8 cellular contexts compared by ENCODE assay signal in genomic region chr17:1647802-1648581, GRCh38. TPM values are rescaled to one million over a fixed set of nuclear protein-coding genes. Genes with fewer than 3 reads are reported as not detected.
DNase-seq lines count a peak whose midpoint lies in the region; ATAC-seq, FAIRE-seq and TF ChIP-seq lines count a peak whose summit lies in the region.

No MANE protein-coding gene starts in this region.

- DNase-seq in D341Med (ENCODE audit: low spot score) (peak; percentile 48), HTR-8/SVneo (ENCODE audit: insufficient read length, low spot score) (no peak), K562 (ENCODE audit: extremely low read depth in 1 of 4, low spot score in 3 of 4) (peak in 3 of 4 experiments; percentile 29 to 40 (median 32)), kidney (peak; percentile 81)

- H3K27ac ChIP-seq in K562 (ENCODE audit: extremely low read depth, low read depth, low read length) (peak overlapping the region; percentile 74), kidney (ENCODE audit: low read depth in 2 of 2, low read length in 2 of 2) (peak overlapping the region; percentile 74), temporal lobe (ENCODE audit: low read depth, low read length) (peak overlapping the region; percentile 69)

- peak overlapping the region; percentile 74; the same call in 1 of the 2 replicates for H2AFZ ChIP-seq in K562 (ENCODE audit: low read depth, low read length)

- H3K27me3 ChIP-seq in K562 (ENCODE audit: control insufficient read depth in 2 of 2, insufficient read depth in 2 of 2, low read length in 2 of 2), result no peaks in the 10 kb centered on the region

- BruUV-seq in K562 (replicated peaks; lab: Mats Ljungman, UMichigan), result no TSS peak

- H3K9ac ChIP-seq in K562 (ENCODE audit: insufficient read depth in 1 of 2, low read depth in 2 of 2, low read length in 2 of 2) (peak overlapping the region; percentile 84 to 97), kidney (ENCODE audit: low read length in 2 of 2) (peak overlapping the region; percentile 46 to 60)

- H4K20me1 ChIP-seq in K562 (replicated peaks; ENCODE audit: control insufficient read depth, insufficient read depth, low read length), result 0 out of 2 replicates have a peak, but pooled peaks cover 2% of the 10 kb centered on the region

- H3K4me2 ChIP-seq in K562 (ENCODE audit: insufficient read depth, low read length), result peak overlapping the region; percentile 84

- no peaks in the 10 kb centered on the region for H3K9me3 ChIP-seq in K562 (replicated peaks; ENCODE audit: control insufficient read depth, insufficient read depth, low read depth, low read length)
- no peaks in the 10 kb centered on the region for H3K9me3 ChIP-seq in kidney (ENCODE audit: control insufficient read depth in 1 of 2, low read length in 2 of 2)

- H3K36me3 ChIP-seq in K562 (ENCODE audit: control insufficient read depth, insufficient read depth, low read length) (peaks cover 49% of the 10 kb centered on the region), kidney (ENCODE audit: control insufficient read depth in 1 of 2, insufficient read depth in 2 of 2, low read length in 2 of 2) (peaks cover 25 to 29% of the 10 kb centered on the region in 2 donors)

- H3K4me1 ChIP-seq in K562 (replicated peaks in 1 of 2; ENCODE audit: control insufficient read depth in 2 of 2, insufficient read depth in 2 of 2, low read length in 2 of 2) (peaks cover 21 to 68% of the 10 kb centered on the region in 2 experiments), kidney (ENCODE audit: control insufficient read depth in 1 of 2, insufficient read depth in 1 of 2, low read depth in 1 of 2, low read length in 2 of 2) (peaks cover 30 to 47% of the 10 kb centered on the region in 2 donors)

- WGBS in K562 (ENCODE audit: insufficient coverage, low coverage, missing lambda C conversion rate), result 28% methylated on average over 14 of the region's 29 CpGs

- intact Hi-C loops in K562 (cut with micrococcal nuclease) (no loop called here), kidney (cut with DNase I) (no loop called here)

- H3K79me2 ChIP-seq in K562 (ENCODE audit: control insufficient read depth, insufficient read depth, low read length), result peaks cover 12% of the 10 kb centered on the region; the same call in 2 of the 3 replicates

- POLR2A ChIA-PET in K562 (lab: Yijun Ruan, JAX), result interaction anchor here (0.8 to 2.8 kb wide), 4 partner anchors 10 to 21 kb away, joined by 3 to 15 read pairs (median 9); no protein-coding TSS in a partner anchor

- TF ChIP-seq POLR2A in K562 (conservative IDR thresholded peaks at IDR 0.05), result no peak
- no peak for TF ChIP-seq POLR2A in GM18505 (IDR thresholded peaks at IDR 0.05; ENCODE audit: borderline replicate concordance, extremely low read depth, insufficient read depth, insufficient read length)

- peak in 1 of 3 experiments; percentile 41; a peak in 2 of 6 replicates for TF ChIP-seq CTCF in K562 (IDR thresholded peaks at IDR 0.05 in 2 of 3, conservative IDR thresholded peaks at IDR 0.05 in 1 of 3; ENCODE audit: insufficient read depth in 2 of 3, low read depth in 1 of 3, low read length in 3 of 3)
- TF ChIP-seq CTCF in kidney (IDR thresholded peaks at IDR 0.05; ENCODE audit: borderline replicate concordance, extremely low read depth, insufficient read depth), result no peak

- no peak for TF ChIP-seq EP300 in K562 (IDR thresholded peaks at IDR 0.05; ENCODE audit: low read length)

- in situ Hi-C loops in K562 (cut with MboI), result no loop called here

- no peaks in the 10 kb centered on the region for H3K9me1 ChIP-seq in K562 (ENCODE audit: control insufficient read depth, insufficient read depth, low read length)

- peak overlapping the region; percentile 55 for H3K4me3 ChIP-seq in K562
- H3K4me3 ChIP-seq in kidney (ENCODE audit: low read length in 2 of 2), result peak overlapping the region; percentile 6 to 60

- TF ChIP-seq RAD21 in K562 (CRISPR knock-in tag; conservative IDR thresholded peaks at IDR 0.05 in 1 of 2, IDR thresholded peaks at IDR 0.05 in 1 of 2), result no peak

- FAIRE-seq in HTR-8/SVneo (lab: Jason Lieb, UNC) (peak; percentile 31), K562 (lab: Jason Lieb, UNC) (peak; percentile 32), kidney (lab: Jason Lieb, UNC) (no peak)

- ATAC-seq in K562 (no peak), GM21717 (IDR thresholded peaks at IDR 0.05; ENCODE audit: unreplicated experiment) (no peak), GM18505 (IDR thresholded peaks at IDR 0.05; ENCODE audit: unreplicated experiment) (no peak), GM21526 (IDR thresholded peaks at IDR 0.05; ENCODE audit: low FRiP score, unreplicated experiment) (no peak)

- CTCF ChIA-PET in K562 (lab: Yijun Ruan, JAX; ENCODE audit: low intra/inter-chr PET ratio), result interaction anchor here (0.6 to 1.5 kb wide), 2 partner anchors 73 to 256 kb away, joined by 6 to 8 read pairs; no protein-coding TSS in a partner anchor

RNA-seq across cellular contexts. Expression of gene RILP, which starts 1.7 kb away (rescaled TPM):
- 15.7 and 47.1 TPM in 2 replicates for total RNA-seq in K562 (2011; cell fraction: chromatin; rRNA removed; ENCODE audit: low replicate concordance)
- total RNA-seq in K562 (2011; cell fraction: nucleolus; rRNA removed), result 41.4 and 44.9 TPM in 2 replicates
- total RNA-seq in K562 (2011; cell fraction: nucleoplasm; rRNA removed), result 19.0 and 24.0 TPM in 2 replicates
- 54.9 and 66.3 TPM in 2 replicates for total RNA-seq in K562 (2014; rRNA removed)
- 14.1 and 15.3 TPM in 2 replicates for total RNA-seq in K562 (2014; rRNA removed; fragmentation: Illumina TruSeq; extraction: Trizol)
- total RNA-seq in K562 (2015; rRNA removed; fragmentation: Illumina TruSeq; extraction: Trizol), result 27.8 and 27.9 TPM in 2 replicates
- total RNA-seq in K562 (2021), result 41.3 and 45.4 TPM in 2 replicates
- polyA plus RNA-seq in K562 (2011; rRNA removed), result 22.8 and 23.0 TPM in 2 replicates
- polyA plus RNA-seq in K562 (2011; cell fraction: cytosol; rRNA removed), result 18.3 and 40.5 TPM in 2 replicates
- 40.5 and 69.5 TPM in 2 replicates for polyA plus RNA-seq in K562 (2011; cell fraction: nucleus; rRNA removed)
- polyA plus RNA-seq in K562 (2012), result 30.0 and 68.3 TPM in 2 replicates
- polyA plus RNA-seq in K562 (2014; fragmentation: Illumina TruSeq; extraction: Trizol), result 29.9 and 40.4 TPM in 2 replicates
- polyA plus RNA-seq in K562 (2014; fragmentation: Nextera tagmentation; extraction: Ambion mirVana), result 1 to 10 TPM in 1 of 2 experiments, under 1 TPM in 1; 0.75 to 2.2 TPM
- 43.4 and 46.6 TPM in 2 replicates for polyA plus RNA-seq in K562 (2014; rRNA removed)
- polyA minus RNA-seq in K562 (2011; rRNA and poly(A)+ RNA removed), result 6.7 and 9.9 TPM in 2 replicates
- polyA minus RNA-seq in K562 (2011; cell fraction: cytosol; rRNA and poly(A)+ RNA removed), result 13.5 and 15.9 TPM in 2 replicates
- polyA minus RNA-seq in K562 (2011; cell fraction: nucleus; rRNA and poly(A)+ RNA removed), result 11.6 and 14.0 TPM in 2 replicates
- 17.1 TPM for total RNA-seq in kidney
- polyA plus RNA-seq in kidney (ENCODE audit: insufficient read depth, low read depth, low replicate concordance), result 26.6 TPM
- 2.2 TPM for total RNA-seq in temporal lobe

RNA-seq across cellular contexts. Expression of gene SCARF1, which starts 2.5 kb away (rescaled TPM):
- 3.7 and 12.1 TPM in 2 replicates for total RNA-seq in K562 (2011; cell fraction: chromatin; rRNA removed; ENCODE audit: low replicate concordance)
- 6.1 and 10.0 TPM in 2 replicates for total RNA-seq in K562 (2011; cell fraction: nucleolus; rRNA removed)
- 5.3 and 5.6 TPM in 2 replicates for total RNA-seq in K562 (2011; cell fraction: nucleoplasm; rRNA removed)
- 0.57 and 0.95 TPM in 2 replicates for total RNA-seq in K562 (2014; rRNA removed)
- total RNA-seq in K562 (2014; rRNA removed; fragmentation: Illumina TruSeq; extraction: Trizol), result 0.19 and 0.36 TPM in 2 replicates
- total RNA-seq in K562 (2015; rRNA removed; fragmentation: Illumina TruSeq; extraction: Trizol), result 0.75 and 0.94 TPM in 2 replicates
- 1.0 and 1.5 TPM in 2 replicates for total RNA-seq in K562 (2021)
- 0.63 and 1.0 TPM in 2 replicates for polyA plus RNA-seq in K562 (2011; rRNA removed)
- 0.62 and 1.4 TPM in 2 replicates for polyA plus RNA-seq in K562 (2011; cell fraction: cytosol; rRNA removed)
- 5.9 and 9.9 TPM in 2 replicates for polyA plus RNA-seq in K562 (2011; cell fraction: nucleus; rRNA removed)
- 1.3 and 6.9 TPM in 2 replicates for polyA plus RNA-seq in K562 (2012)
- polyA plus RNA-seq in K562 (2014; fragmentation: Illumina TruSeq; extraction: Trizol), result 0.16 and 0.44 TPM in 2 replicates
- under 1 TPM; 0.04 to 0.08 TPM for polyA plus RNA-seq in K562 (2014; fragmentation: Nextera tagmentation; extraction: Ambion mirVana)
- 0.80 and 2.1 TPM in 2 replicates for polyA plus RNA-seq in K562 (2014; rRNA removed)
- polyA minus RNA-seq in K562 (2011; rRNA and poly(A)+ RNA removed), result 0.09 and 0.25 TPM in 2 replicates
- 0.67 and 1.0 TPM in 2 replicates for polyA minus RNA-seq in K562 (2011; cell fraction: cytosol; rRNA and poly(A)+ RNA removed)
- 1.6 and 1.9 TPM in 2 replicates for polyA minus RNA-seq in K562 (2011; cell fraction: nucleus; rRNA and poly(A)+ RNA removed)
- total RNA-seq in kidney, result 20.1 TPM
- 7.0 TPM for polyA plus RNA-seq in kidney (ENCODE audit: insufficient read depth, low read depth, low replicate concordance)
- 2.5 TPM for total RNA-seq in temporal lobe

RNA-seq across cellular contexts. Expression of gene SLC43A2, which starts 19.4 kb away (rescaled TPM):
- total RNA-seq in K562 (2011; cell fraction: chromatin; rRNA removed; ENCODE audit: low replicate concordance), result 20.6 and 51.1 TPM in 2 replicates
- total RNA-seq in K562 (2011; cell fraction: nucleolus; rRNA removed), result 34.0 and 41.2 TPM in 2 replicates
- total RNA-seq in K562 (2011; cell fraction: nucleoplasm; rRNA removed), result 21.8 and 28.6 TPM in 2 replicates
- total RNA-seq in K562 (2014; rRNA removed) (6.2 and 6.6 TPM in 2 replicates), K562 (2014; rRNA removed; fragmentation: Illumina TruSeq; extraction: Trizol) (2.9 and 3.4 TPM in 2 replicates), K562 (2015; rRNA removed; fragmentation: Illumina TruSeq; extraction: Trizol) (2.5 TPM in 2 replicates), K562 (2021) (9.4 and 10.2 TPM in 2 replicates), kidney (48.9 TPM), temporal lobe (11.8 TPM)
- polyA plus RNA-seq in K562 (2011; rRNA removed) (4.2 and 9.0 TPM in 2 replicates), K562 (2014; fragmentation: Illumina TruSeq; extraction: Trizol) (3.6 and 6.5 TPM in 2 replicates), K562 (2014; fragmentation: Nextera tagmentation; extraction: Ambion mirVana) (under 1 TPM; 0.03 to 0.04 TPM), K562 (2014; rRNA removed) (5.8 and 6.4 TPM in 2 replicates), kidney (ENCODE audit: insufficient read depth, low read depth, low replicate concordance) (60.4 TPM)
- polyA plus RNA-seq in K562 (2011; cell fraction: cytosol; rRNA removed), result 5.7 and 11.9 TPM in 2 replicates
- 5.7 and 7.6 TPM in 2 replicates for polyA plus RNA-seq in K562 (2011; cell fraction: nucleus; rRNA removed)
- 5.3 and 6.5 TPM in 2 replicates for polyA plus RNA-seq in K562 (2012)
- polyA minus RNA-seq in K562 (2011; rRNA and poly(A)+ RNA removed), result 5.2 and 7.1 TPM in 2 replicates
- 5.4 and 11.7 TPM in 2 replicates for polyA minus RNA-seq in K562 (2011; cell fraction: cytosol; rRNA and poly(A)+ RNA removed)
- polyA minus RNA-seq in K562 (2011; cell fraction: nucleus; rRNA and poly(A)+ RNA removed), result 7.9 TPM in 2 replicates

RNA-seq across cellular contexts. Expression of gene PRPF8, which starts 36.7 kb away (rescaled TPM):
- total RNA-seq in K562 (2011; cell fraction: chromatin; rRNA removed; ENCODE audit: low replicate concordance), result 654 and 969 TPM in 2 replicates
- 322 and 340 TPM in 2 replicates for total RNA-seq in K562 (2011; cell fraction: nucleolus; rRNA removed)
- 351 and 363 TPM in 2 replicates for total RNA-seq in K562 (2011; cell fraction: nucleoplasm; rRNA removed)
- total RNA-seq in K562 (2014; rRNA removed) (85.9 and 111 TPM in 2 replicates), K562 (2014; rRNA removed; fragmentation: Illumina TruSeq; extraction: Trizol) (64.3 and 72.1 TPM in 2 replicates), K562 (2015; rRNA removed; fragmentation: Illumina TruSeq; extraction: Trizol) (64.6 and 74.2 TPM in 2 replicates), K562 (2021) (278 and 294 TPM in 2 replicates), kidney (236 TPM), temporal lobe (132 TPM)
- polyA plus RNA-seq in K562 (2011; rRNA removed) (64.3 and 160 TPM in 2 replicates), K562 (2014; fragmentation: Illumina TruSeq; extraction: Trizol) (208 and 224 TPM in 2 replicates), K562 (2014; fragmentation: Nextera tagmentation; extraction: Ambion mirVana) (100 to 1,000 TPM; 128 to 174 TPM), K562 (2014; rRNA removed) (77.2 and 85.9 TPM in 2 replicates), kidney (ENCODE audit: insufficient read depth, low read depth, low replicate concordance) (181 TPM)
- 111 and 123 TPM in 2 replicates for polyA plus RNA-seq in K562 (2011; cell fraction: cytosol; rRNA removed)
- 279 and 287 TPM in 2 replicates for polyA plus RNA-seq in K562 (2011; cell fraction: nucleus; rRNA removed)
- polyA plus RNA-seq in K562 (2012), result 137 and 179 TPM in 2 replicates
- polyA minus RNA-seq in K562 (2011; rRNA and poly(A)+ RNA removed), result 219 and 329 TPM in 2 replicates
- polyA minus RNA-seq in K562 (2011; cell fraction: cytosol; rRNA and poly(A)+ RNA removed), result 406 and 503 TPM in 2 replicates
- polyA minus RNA-seq in K562 (2011; cell fraction: nucleus; rRNA and poly(A)+ RNA removed), result 87.5 and 163 TPM in 2 replicates
